In genomic region chr16:69703638-69704037, GRCh38 we compare ENCODE assay signal across 1 cellular context.
A peak's percentile ranks its signal among the peaks of the same experiment; 100 is the strongest.
TF ChIP-seq lines count a peak whose summit lies in the region.

No MANE protein-coding gene starts in this region.

TF ChIP-seq in HepG2, 621 proteins besides CTCF, POLR2A, EP300 and RAD21:
- TF ChIP-seq AGO2 (optimal IDR thresholded peaks at IDR 0.05; ENCODE audit: low read depth, low read length), result peak; percentile 45
- TF ChIP-seq RBM22 (optimal IDR thresholded peaks at IDR 0.05; ENCODE audit: low read length), result peak; percentile 55
- TF ChIP-seq HOXA7 (CRISPR knock-in tag; IDR thresholded peaks at IDR 0.05), result no peak
- no peak for TF ChIP-seq ZNF430 (CRISPR knock-in tag; IDR thresholded peaks at IDR 0.05)
- peak; percentile 74; the same call in 1 of the 2 replicates for TF ChIP-seq ZNF7 (CRISPR knock-in tag; IDR thresholded peaks at IDR 0.05)
